Comparison of ENCODE assay signal across 1 cellular context in genomic region chr11:70699294-70700221, GRCh38.
TF ChIP-seq lines count a peak whose summit lies in the region.

No MANE protein-coding gene starts in this region.

TF ChIP-seq in HepG2, 621 proteins besides CTCF, POLR2A, EP300 and RAD21 (continued from another document):
- TF ChIP-seq HNF4A (CRISPR knock-in tag; IDR thresholded peaks at IDR 0.05) (no peak), U2AF2 (IDR thresholded peaks at IDR 0.05; ENCODE audit: low read depth, low read length) (no peak), FOXP1 (IDR thresholded peaks at IDR 0.05) (no peak), FOXP1 (CRISPR knock-in tag; IDR thresholded peaks at IDR 0.05) (peak; percentile 75), CEBPG (CRISPR knock-in tag; IDR thresholded peaks at IDR 0.05) (peak; percentile 52), ELF3 (CRISPR knock-in tag; IDR thresholded peaks at IDR 0.05) (peak; percentile 74), POGZ (CRISPR knock-in tag; IDR thresholded peaks at IDR 0.05) (no peak), TFDP2 (CRISPR knock-in tag; IDR thresholded peaks at IDR 0.05) (no peak), CERS6 (CRISPR knock-in tag; IDR thresholded peaks at IDR 0.05) (no peak), ZBTB42 (CRISPR knock-in tag; IDR thresholded peaks at IDR 0.05) (peak; percentile 75; the same call in 1 of the 2 replicates), PPARG (CRISPR knock-in tag; conservative IDR thresholded peaks at IDR 0.05) (peak; percentile 51; the same call in 1 of the 2 replicates), USF2 (IDR thresholded peaks at IDR 0.05; ENCODE audit: low read depth, low read length) (peak; percentile 73), USF2 (CRISPR knock-in tag; IDR thresholded peaks at IDR 0.05; ENCODE audit: borderline replicate concordance) (peak; percentile 93; the same call in 1 of the 2 replicates), ARNT (IDR thresholded peaks at IDR 0.05) (no peak), ZNF12 (CRISPR knock-in tag; IDR thresholded peaks at IDR 0.05) (no peak), TP53 (CRISPR knock-in tag; conservative IDR thresholded peaks at IDR 0.05) (no peak), KLF12 (CRISPR knock-in tag; IDR thresholded peaks at IDR 0.05; ENCODE audit: borderline replicate concordance) (no peak), ATF6 (CRISPR knock-in tag; conservative IDR thresholded peaks at IDR 0.05) (no peak), NR1H2 (CRISPR knock-in tag; IDR thresholded peaks at IDR 0.05; ENCODE audit: borderline replicate concordance, low read depth) (no peak), ZNF790 (CRISPR knock-in tag; IDR thresholded peaks at IDR 0.05; ENCODE audit: borderline replicate concordance) (no peak), ZNF543 (CRISPR knock-in tag; IDR thresholded peaks at IDR 0.05) (no peak)
